10 cellular contexts compared by ENCODE assay signal in the genomic region with DNA sequence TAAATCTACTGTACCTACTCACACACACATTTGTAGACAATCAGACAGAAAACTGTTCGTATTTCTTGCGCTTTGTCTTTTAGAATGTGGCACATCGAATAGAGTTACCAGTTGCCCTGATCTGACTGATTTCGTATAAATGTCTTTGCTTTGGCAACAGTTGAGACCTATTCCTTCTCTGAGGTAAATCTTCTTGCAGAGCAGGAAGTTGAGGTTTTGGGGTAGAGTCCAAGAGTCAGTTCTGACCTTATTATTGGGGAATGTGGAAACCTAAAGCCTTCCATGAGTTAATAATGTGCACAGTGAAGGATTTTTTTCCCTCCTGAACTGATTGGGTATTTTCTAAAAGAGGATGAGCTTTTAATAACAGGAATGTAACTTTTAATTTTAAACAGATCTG.
DNase-seq lines count a peak whose midpoint lies in the region; TF ChIP-seq lines count a peak whose summit lies in the region.
"Had no signal": no experiment of that assay in that cellular context is flagged by ENCODE, and none has a peak within 500 bp of the region (broad histone marks: within the 10 kb centered on the region; RNA-seq: fewer than 3 reads in every experiment).

No MANE protein-coding gene starts in this region.

- no peaks in the 10 kb centered on the region for H3K9me3 Mint-ChIP-seq in type B pancreatic cell

- H3K36me3 Mint-ChIP-seq in type B pancreatic cell = peaks cover 30% of the 10 kb centered on the region

- H3K4me1 Mint-ChIP-seq in type B pancreatic cell (ENCODE audit: unreplicated experiment) = peaks cover 56% of the 10 kb centered on the region

- no peaks in the 10 kb centered on the region for H3K27me3 Mint-ChIP-seq in type B pancreatic cell

- H3K4me3 Mint-ChIP-seq in type B pancreatic cell = peak overlapping the region; percentile 6

- DNase-seq in DMS 273 (lab: John Stamatoyannopoulos, UW; ENCODE audit: unreplicated experiment) (peak; percentile 28), DMS 273 treated with DMSO at 0.1 percent for 48 hours (lab: John Stamatoyannopoulos, UW) (no peak), hepatic stellate cell (ENCODE audit: low spot score) (peak; percentile 75), type B pancreatic cell (ENCODE audit: extremely low spot score, unreplicated experiment) (no peak), NCI-H128 (lab: John Stamatoyannopoulos, UW; ENCODE audit: unreplicated experiment) (no peak), NCI-H524 (lab: John Stamatoyannopoulos, UW) (no peak), D341Med (ENCODE audit: low spot score) (no peak)
- DNase-seq: hypothalamus had no signal

- H3K27ac Mint-ChIP-seq in type B pancreatic cell = peak overlapping the region; percentile 72

- peak overlapping the region; percentile 29 for H3K27ac ChIP-seq in VCaP
- H3K27ac ChIP-seq: 22Rv1 had no signal

- TF ChIP-seq CTCF in VCaP (conservative IDR thresholded peaks at IDR 0.05) = no peak
- no peak for TF ChIP-seq CTCF in type B pancreatic cell (conservative IDR thresholded peaks at IDR 0.05)

Comparison
In these comparisons a context has a peak if more than half of its experiments do, and no peak if none do; other contexts are left out.
1. DNase-seq: peak in DMS 273 (single experiment) and hepatic stellate cell (single experiment); none in DMS 273 treated with DMSO at 0.1 percent for 48 hours (single experiment), type B pancreatic cell (single experiment), NCI-H128 (single experiment), NCI-H524 (0 of 2) and D341Med (single experiment).